9 cellular contexts compared by ENCODE assay signal in the genomic region with DNA sequence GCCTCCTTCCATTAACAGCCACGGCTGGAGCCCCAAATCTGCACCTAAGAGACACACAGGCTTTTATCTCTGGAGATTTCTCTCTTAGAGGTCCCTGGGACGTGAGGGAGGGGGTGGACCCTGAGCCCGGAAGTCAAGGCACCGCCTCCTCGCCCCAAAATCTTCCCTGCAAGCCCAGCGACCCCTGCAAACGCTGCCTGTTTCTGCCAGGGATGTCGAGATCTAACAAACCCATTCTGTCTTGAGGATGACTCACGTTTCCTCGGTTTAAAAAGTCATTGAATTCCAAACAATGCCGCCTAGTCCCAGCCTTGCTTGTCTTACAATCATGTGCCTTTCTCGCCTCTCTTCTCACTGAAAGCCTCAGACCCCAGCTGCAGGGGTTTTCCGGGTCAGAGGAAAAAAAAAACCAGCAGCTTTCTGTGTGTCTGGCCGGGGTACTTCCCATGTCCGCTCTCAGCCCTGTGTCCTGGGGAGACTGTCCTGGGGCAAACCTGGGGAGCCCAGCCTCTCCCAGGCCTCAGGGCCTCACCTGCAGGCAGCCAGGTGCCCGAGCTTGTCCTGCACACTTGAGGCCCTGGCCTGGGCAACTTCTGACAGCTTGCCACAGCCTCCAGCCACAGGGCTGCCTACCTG. TPM values are rescaled to one million over a fixed set of nuclear protein-coding genes. Genes with fewer than 3 reads are reported as not detected.
A peak's percentile ranks its signal among the peaks of the same experiment; 100 is the strongest.
DNase-seq lines count a peak whose midpoint lies in the region; ATAC-seq and TF ChIP-seq lines count a peak whose summit lies in the region.
"Had no signal": no experiment of that assay in that cellular context is flagged by ENCODE, and none has a peak within 500 bp of the region (broad histone marks: within the 10 kb centered on the region; RNA-seq: fewer than 3 reads in every experiment).

No MANE protein-coding gene starts in this region.

- TF ChIP-seq CTCF in mammary epithelial cell (conservative IDR thresholded peaks at IDR 0.05 in 1 of 2, IDR thresholded peaks at IDR 0.05 in 1 of 2; ENCODE audit: extremely low read depth in 1 of 2, insufficient read depth in 1 of 2, low read depth in 1 of 2, low read length in 2 of 2) = no peak

- H2AFZ ChIP-seq in mammary epithelial cell (ENCODE audit: low read depth, low read length) = peak overlapping the region; percentile 72

- peak overlapping the region; percentile 42 for H3K4me2 ChIP-seq in mammary epithelial cell (ENCODE audit: insufficient read depth, low read depth, low read length)

- H3K27me3 ChIP-seq in mammary epithelial cell (ENCODE audit: insufficient read depth, low read length) (no peaks in the 10 kb centered on the region), layer of hippocampus (ENCODE audit: control insufficient read depth, insufficient read depth, low read length) (no peaks in the 10 kb centered on the region)
- H3K27me3 ChIP-seq: Peyer's patch had no signal

- peak overlapping the region; percentile 54 for H3K27ac ChIP-seq in mammary epithelial cell (ENCODE audit: insufficient read depth, low read depth, low read length)
- peak overlapping the region; percentile 92 for H3K27ac ChIP-seq in layer of hippocampus (ENCODE audit: low read depth, low read length)

- in situ Hi-C loops in mammary epithelial cell (cut with MboI; ENCODE audit: low sequenced_read_pairs in 2 of 2) = no loop called here

- H3K9ac ChIP-seq in mammary epithelial cell (ENCODE audit: insufficient read depth, low read length) = no peak overlapping the region

- no peaks in the 10 kb centered on the region for H3K36me3 ChIP-seq in mammary epithelial cell (ENCODE audit: insufficient read depth, low read length)

- H3K4me3 ChIP-seq in mammary epithelial cell (replicated peaks in 1 of 3; ENCODE audit: insufficient read depth in 1 of 3, low read depth in 2 of 3, low read length in 3 of 3) = no peak overlapping the region
- H3K4me3 ChIP-seq: Peyer's patch had no signal

- no peaks in the 10 kb centered on the region for H3K9me3 ChIP-seq in mammary epithelial cell (replicated peaks; ENCODE audit: insufficient read depth, low read length)
- H3K9me3 ChIP-seq: Peyer's patch had no signal

- no peak for ATAC-seq in GM19452 (IDR thresholded peaks at IDR 0.05; ENCODE audit: unreplicated experiment)
- no peak for ATAC-seq in GM21390 (IDR thresholded peaks at IDR 0.05; ENCODE audit: unreplicated experiment)

- CTCF ChIA-PET in mammary epithelial cell (lab: Charles Lee; ENCODE audit: low non-redundant PET) = no interaction called here

- 22% methylated on average over 15 of the region's 16 CpGs for WGBS in mammary epithelial cell (ENCODE audit: low coverage, missing lambda C conversion rate)

- no peaks in the 10 kb centered on the region for H3K79me2 ChIP-seq in mammary epithelial cell (ENCODE audit: insufficient read depth, low read length)

- dilution Hi-C loops in mammary epithelial cell (cut with HindIII; ENCODE audit: low sequenced_read_pairs) = no loop called here

- H3K4me1 ChIP-seq in mammary epithelial cell (ENCODE audit: insufficient read depth, low read length) = peaks cover 47% of the 10 kb centered on the region

- BruUV-seq in mammary epithelial cell (replicated peaks; lab: Mats Ljungman, UMichigan) = no TSS peak

- peak; percentile 84 for DNase-seq in ELR (ENCODE audit: low read depth)
- DNase-seq in M059J (ENCODE audit: low read depth) = peak; percentile 76
- DNase-seq in mammary epithelial cell = peak; percentile 84
- peak; percentile 32 for DNase-seq in stromal cell of bone marrow (ENCODE audit: low read depth)
- no peak for DNase-seq in SKM-1 (lab: John Stamatoyannopoulos, UW; ENCODE audit: unreplicated experiment)

- intact Hi-C loops in mammary epithelial cell (cut with micrococcal nuclease) = loop anchor here (2.0 kb wide), 2 partner anchors 16 to 38 kb away; no protein-coding TSS in a partner anchor

- no peaks in the 10 kb centered on the region for H4K20me1 ChIP-seq in mammary epithelial cell (ENCODE audit: insufficient read depth, low read length)

RNA-seq across cellular contexts. Expression of gene ARL2BP, which starts 15.4 kb away (rescaled TPM):
- total RNA-seq in M059J (2014; rRNA removed; shearing (Covaris generic)) = 104 and 120 TPM in 2 replicates
- total RNA-seq in mammary epithelial cell = 10 to 100 TPM; 70.2 to 82.4 TPM
- 87.9 TPM for polyA plus RNA-seq in mammary epithelial cell
- 48.9 TPM for polyA minus RNA-seq in mammary epithelial cell

RNA-seq across cellular contexts. Expression of gene PLLP, which starts 24.1 kb away (rescaled TPM):
- 0.27 and 0.62 TPM in 2 replicates for total RNA-seq in M059J (2014; rRNA removed; shearing (Covaris generic))
- 1 to 10 TPM; 1.7 to 2.2 TPM for total RNA-seq in mammary epithelial cell
- 6.3 TPM for polyA plus RNA-seq in mammary epithelial cell
- 10.4 TPM for polyA minus RNA-seq in mammary epithelial cell
